1 cellular context compared by ENCODE assay signal in genomic region chr6:15246217-15247211, GRCh38.
A peak's percentile ranks its signal among the peaks of the same experiment; 100 is the strongest.
TF ChIP-seq lines count a peak whose summit lies in the region.

No MANE protein-coding gene starts in this region.

TF ChIP-seq in K562, 482 proteins besides CTCF, POLR2A, EP300 and RAD21 (continued from another document and continues in another):
- TF ChIP-seq ETS1 (conservative IDR thresholded peaks at IDR 0.05; ENCODE audit: control insufficient read depth, low read depth, low read length) (no peak), SMARCC2 (IDR thresholded peaks at IDR 0.05; ENCODE audit: low read depth) (no peak), ZNF124 (CRISPR knock-in tag; IDR thresholded peaks at IDR 0.05) (no peak), ZNF263 (CRISPR knock-in tag; IDR thresholded peaks at IDR 0.05; ENCODE audit: borderline replicate concordance) (no peak), TAF7 (tag; IDR thresholded peaks at IDR 0.05) (no peak), CTBP1 (IDR thresholded peaks at IDR 0.05; ENCODE audit: borderline replicate concordance) (no peak), AFF4 (CRISPR knock-in tag; IDR thresholded peaks at IDR 0.05) (0 out of 2 replicates have a peak, but pooled peaks have one; percentile 8), KDM5B (IDR thresholded peaks at IDR 0.05; ENCODE audit: insufficient replicate concordance, low read depth, low read length) (peak; percentile 65), RUNX1 (IDR thresholded peaks at IDR 0.05; ENCODE audit: low read depth) (no peak), ETV5 (CRISPR knock-in tag; IDR thresholded peaks at IDR 0.05; ENCODE audit: low read depth) (no peak), ZC3H8 (IDR thresholded peaks at IDR 0.05) (no peak), DLX4 (CRISPR knock-in tag; IDR thresholded peaks at IDR 0.05) (no peak), ZNF830 (CRISPR knock-in tag; IDR thresholded peaks at IDR 0.05) (no peak), ZNF274 (IDR thresholded peaks at IDR 0.05; ENCODE audit: borderline replicate concordance, low read depth, low read length) (no peak), HCFC1 (IDR thresholded peaks at IDR 0.05; ENCODE audit: low read depth, low read length) (no peak), ETS2 (tag; IDR thresholded peaks at IDR 0.05; ENCODE audit: borderline replicate concordance, poor library complexity, severe bottlenecking) (no peak), CHD1 (IDR thresholded peaks at IDR 0.05; ENCODE audit: low read length) (peak; percentile 90), GTF2F1 (IDR thresholded peaks at IDR 0.05; ENCODE audit: low read depth, low read length) (no peak), FOXA1 (IDR thresholded peaks at IDR 0.05; ENCODE audit: borderline replicate concordance) (no peak), GTF3C2 (IDR thresholded peaks at IDR 0.05; ENCODE audit: borderline replicate concordance, extremely low read depth, insufficient read length) (no peak), ZSCAN32 (CRISPR knock-in tag; IDR thresholded peaks at IDR 0.05) (no peak), HMBOX1 (IDR thresholded peaks at IDR 0.05) (no peak; the same call in 1 of the 2 replicates), ZNF79 (CRISPR knock-in tag; IDR thresholded peaks at IDR 0.05; ENCODE audit: low read depth) (no peak), NR2F6 (CRISPR knock-in tag; IDR thresholded peaks at IDR 0.05) (no peak), STAT5B (CRISPR knock-in tag; IDR thresholded peaks at IDR 0.05) (no peak), HEY1 (CRISPR knock-in tag; IDR thresholded peaks at IDR 0.05; ENCODE audit: borderline replicate concordance) (no peak), SUPT5H (IDR thresholded peaks at IDR 0.05) (no peak), NRF1 (conservative IDR thresholded peaks at IDR 0.05 in 1 of 2, IDR thresholded peaks at IDR 0.05 in 1 of 2) (0 out of 4 replicates have a peak, but pooled peaks of 1 of the 2 experiments have one; percentile 21), ELF1 (tag; IDR thresholded peaks at IDR 0.05) (no peak), CHD4 (IDR thresholded peaks at IDR 0.05; ENCODE audit: insufficient read depth, insufficient replicate concordance, low read depth, low read length, poor library complexity, severe bottlenecking) (no peak), ZNF253 (CRISPR knock-in tag; conservative IDR thresholded peaks at IDR 0.05) (no peak), FOXK2 (conservative IDR thresholded peaks at IDR 0.05 in 1 of 2, IDR thresholded peaks at IDR 0.05 in 1 of 2; ENCODE audit: low read depth in 2 of 2) (peak in 1 of 2 experiments; percentile 10; a peak in 1 of 4 replicates), ZNF224 (CRISPR knock-in tag; IDR thresholded peaks at IDR 0.05) (no peak), FOXJ3 (CRISPR knock-in tag; IDR thresholded peaks at IDR 0.05) (no peak)
- TF ChIP-seq, protein P1, sequence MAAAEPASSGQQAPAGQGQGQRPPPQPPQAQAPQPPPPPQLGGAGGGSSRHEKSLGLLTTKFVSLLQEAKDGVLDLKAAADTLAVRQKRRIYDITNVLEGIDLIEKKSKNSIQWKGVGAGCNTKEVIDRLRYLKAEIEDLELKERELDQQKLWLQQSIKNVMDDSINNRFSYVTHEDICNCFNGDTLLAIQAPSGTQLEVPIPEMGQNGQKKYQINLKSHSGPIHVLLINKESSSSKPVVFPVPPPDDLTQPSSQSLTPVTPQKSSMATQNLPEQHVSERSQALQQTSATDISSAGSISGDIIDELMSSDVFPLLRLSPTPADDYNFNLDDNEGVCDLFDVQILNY (CRISPR knock-in tag; IDR thresholded peaks at IDR 0.05), result no peak
- TF ChIP-seq, protein P2, sequence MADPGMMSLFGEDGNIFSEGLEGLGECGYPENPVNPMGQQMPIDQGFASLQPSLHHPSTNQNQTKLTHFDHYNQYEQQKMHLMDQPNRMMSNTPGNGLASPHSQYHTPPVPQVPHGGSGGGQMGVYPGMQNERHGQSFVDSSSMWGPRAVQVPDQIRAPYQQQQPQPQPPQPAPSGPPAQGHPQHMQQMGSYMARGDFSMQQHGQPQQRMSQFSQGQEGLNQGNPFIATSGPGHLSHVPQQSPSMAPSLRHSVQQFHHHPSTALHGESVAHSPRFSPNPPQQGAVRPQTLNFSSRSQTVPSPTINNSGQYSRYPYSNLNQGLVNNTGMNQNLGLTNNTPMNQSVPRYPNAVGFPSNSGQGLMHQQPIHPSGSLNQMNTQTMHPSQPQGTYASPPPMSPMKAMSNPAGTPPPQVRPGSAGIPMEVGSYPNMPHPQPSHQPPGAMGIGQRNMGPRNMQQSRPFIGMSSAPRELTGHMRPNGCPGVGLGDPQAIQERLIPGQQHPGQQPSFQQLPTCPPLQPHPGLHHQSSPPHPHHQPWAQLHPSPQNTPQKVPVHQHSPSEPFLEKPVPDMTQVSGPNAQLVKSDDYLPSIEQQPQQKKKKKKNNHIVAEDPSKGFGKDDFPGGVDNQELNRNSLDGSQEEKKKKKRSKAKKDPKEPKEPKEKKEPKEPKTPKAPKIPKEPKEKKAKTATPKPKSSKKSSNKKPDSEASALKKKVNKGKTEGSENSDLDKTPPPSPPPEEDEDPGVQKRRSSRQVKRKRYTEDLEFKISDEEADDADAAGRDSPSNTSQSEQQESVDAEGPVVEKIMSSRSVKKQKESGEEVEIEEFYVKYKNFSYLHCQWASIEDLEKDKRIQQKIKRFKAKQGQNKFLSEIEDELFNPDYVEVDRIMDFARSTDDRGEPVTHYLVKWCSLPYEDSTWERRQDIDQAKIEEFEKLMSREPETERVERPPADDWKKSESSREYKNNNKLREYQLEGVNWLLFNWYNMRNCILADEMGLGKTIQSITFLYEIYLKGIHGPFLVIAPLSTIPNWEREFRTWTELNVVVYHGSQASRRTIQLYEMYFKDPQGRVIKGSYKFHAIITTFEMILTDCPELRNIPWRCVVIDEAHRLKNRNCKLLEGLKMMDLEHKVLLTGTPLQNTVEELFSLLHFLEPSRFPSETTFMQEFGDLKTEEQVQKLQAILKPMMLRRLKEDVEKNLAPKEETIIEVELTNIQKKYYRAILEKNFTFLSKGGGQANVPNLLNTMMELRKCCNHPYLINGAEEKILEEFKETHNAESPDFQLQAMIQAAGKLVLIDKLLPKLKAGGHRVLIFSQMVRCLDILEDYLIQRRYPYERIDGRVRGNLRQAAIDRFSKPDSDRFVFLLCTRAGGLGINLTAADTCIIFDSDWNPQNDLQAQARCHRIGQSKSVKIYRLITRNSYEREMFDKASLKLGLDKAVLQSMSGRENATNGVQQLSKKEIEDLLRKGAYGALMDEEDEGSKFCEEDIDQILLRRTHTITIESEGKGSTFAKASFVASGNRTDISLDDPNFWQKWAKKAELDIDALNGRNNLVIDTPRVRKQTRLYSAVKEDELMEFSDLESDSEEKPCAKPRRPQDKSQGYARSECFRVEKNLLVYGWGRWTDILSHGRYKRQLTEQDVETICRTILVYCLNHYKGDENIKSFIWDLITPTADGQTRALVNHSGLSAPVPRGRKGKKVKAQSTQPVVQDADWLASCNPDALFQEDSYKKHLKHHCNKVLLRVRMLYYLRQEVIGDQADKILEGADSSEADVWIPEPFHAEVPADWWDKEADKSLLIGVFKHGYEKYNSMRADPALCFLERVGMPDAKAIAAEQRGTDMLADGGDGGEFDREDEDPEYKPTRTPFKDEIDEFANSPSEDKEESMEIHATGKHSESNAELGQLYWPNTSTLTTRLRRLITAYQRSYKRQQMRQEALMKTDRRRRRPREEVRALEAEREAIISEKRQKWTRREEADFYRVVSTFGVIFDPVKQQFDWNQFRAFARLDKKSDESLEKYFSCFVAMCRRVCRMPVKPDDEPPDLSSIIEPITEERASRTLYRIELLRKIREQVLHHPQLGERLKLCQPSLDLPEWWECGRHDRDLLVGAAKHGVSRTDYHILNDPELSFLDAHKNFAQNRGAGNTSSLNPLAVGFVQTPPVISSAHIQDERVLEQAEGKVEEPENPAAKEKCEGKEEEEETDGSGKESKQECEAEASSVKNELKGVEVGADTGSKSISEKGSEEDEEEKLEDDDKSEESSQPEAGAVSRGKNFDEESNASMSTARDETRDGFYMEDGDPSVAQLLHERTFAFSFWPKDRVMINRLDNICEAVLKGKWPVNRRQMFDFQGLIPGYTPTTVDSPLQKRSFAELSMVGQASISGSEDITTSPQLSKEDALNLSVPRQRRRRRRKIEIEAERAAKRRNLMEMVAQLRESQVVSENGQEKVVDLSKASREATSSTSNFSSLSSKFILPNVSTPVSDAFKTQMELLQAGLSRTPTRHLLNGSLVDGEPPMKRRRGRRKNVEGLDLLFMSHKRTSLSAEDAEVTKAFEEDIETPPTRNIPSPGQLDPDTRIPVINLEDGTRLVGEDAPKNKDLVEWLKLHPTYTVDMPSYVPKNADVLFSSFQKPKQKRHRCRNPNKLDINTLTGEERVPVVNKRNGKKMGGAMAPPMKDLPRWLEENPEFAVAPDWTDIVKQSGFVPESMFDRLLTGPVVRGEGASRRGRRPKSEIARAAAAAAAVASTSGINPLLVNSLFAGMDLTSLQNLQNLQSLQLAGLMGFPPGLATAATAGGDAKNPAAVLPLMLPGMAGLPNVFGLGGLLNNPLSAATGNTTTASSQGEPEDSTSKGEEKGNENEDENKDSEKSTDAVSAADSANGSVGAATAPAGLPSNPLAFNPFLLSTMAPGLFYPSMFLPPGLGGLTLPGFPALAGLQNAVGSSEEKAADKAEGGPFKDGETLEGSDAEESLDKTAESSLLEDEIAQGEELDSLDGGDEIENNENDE (IDR thresholded peaks at IDR 0.05; ENCODE audit: low read depth, low read length), result no peak
- TF ChIP-seq, protein P3, sequence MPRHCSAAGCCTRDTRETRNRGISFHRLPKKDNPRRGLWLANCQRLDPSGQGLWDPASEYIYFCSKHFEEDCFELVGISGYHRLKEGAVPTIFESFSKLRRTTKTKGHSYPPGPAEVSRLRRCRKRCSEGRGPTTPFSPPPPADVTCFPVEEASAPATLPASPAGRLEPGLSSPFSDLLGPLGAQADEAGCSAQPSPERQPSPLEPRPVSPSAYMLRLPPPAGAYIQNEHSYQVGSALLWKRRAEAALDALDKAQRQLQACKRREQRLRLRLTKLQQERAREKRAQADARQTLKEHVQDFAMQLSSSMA (CRISPR knock-in tag; IDR thresholded peaks at IDR 0.05), result no peak
